13 cellular contexts compared by ENCODE assay signal in the genomic region with DNA sequence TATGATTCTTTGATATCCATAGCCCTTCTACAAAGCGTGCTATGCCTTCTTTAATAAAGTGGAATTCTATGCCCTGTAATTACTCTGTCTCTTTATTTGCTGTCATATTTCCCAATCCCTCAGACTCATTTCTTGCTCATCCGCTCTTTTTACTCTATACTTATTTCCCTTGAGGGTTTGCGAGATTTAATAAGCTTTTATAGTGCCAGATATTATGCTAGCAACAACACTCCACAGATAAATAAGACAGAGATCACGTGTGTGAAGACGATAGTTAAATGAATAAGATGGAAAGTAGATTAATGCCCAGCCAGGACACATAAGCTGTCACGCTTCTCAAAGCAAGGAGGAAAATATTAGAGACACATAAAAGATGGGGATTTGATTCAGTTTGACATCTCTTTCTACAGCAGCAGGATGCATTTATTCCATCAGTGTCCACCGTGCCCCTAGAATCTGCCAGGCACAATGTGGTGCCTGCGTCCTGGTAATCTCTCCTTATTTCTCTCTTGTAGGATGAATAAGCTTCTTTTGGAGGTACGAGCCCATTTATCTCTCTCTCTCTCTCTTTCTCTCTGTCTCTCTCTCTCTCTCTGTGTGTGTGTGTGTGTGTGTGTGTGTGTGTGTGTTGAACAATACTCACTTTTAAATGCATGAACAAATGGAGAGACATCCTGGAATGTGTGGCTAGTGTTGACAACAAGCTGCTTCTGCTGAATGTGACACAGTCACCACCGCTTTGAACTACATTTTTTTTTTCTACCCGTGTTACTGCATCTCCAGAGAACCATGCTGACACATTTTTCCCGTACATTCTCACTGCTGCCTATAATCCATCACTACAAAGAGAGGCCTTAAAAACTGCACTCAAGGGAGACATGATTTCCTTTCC. TPM values are rescaled to one million over a fixed set of nuclear protein-coding genes. Genes with fewer than 3 reads are reported as not detected.
DNase-seq lines count a peak whose midpoint lies in the region; ATAC-seq, FAIRE-seq and TF ChIP-seq lines count a peak whose summit lies in the region.
"Had no signal": no experiment of that assay in that cellular context is flagged by ENCODE, and none has a peak within 500 bp of the region (broad histone marks: within the 10 kb centered on the region; RNA-seq: fewer than 3 reads in every experiment).

No MANE protein-coding gene starts in this region.

- ATAC-seq in HepG2 (peak; percentile 49; the same call in 1 of the 3 replicates), right lobe of liver (no peak), GM21576 (IDR thresholded peaks at IDR 0.05; ENCODE audit: unreplicated experiment) (no peak)
- ATAC-seq: PC-3 had no signal

- WGBS in HepG2 (ENCODE audit: low lambda C conversion rate): 63% methylated on average over 12 of the region's 12 CpGs
- WGBS in right lobe of liver (ENCODE audit: insufficient coverage, low coverage, low lambda C conversion rate, missing lambda C conversion rate): 79% methylated on average over 12 of the region's 12 CpGs

- in situ Hi-C loops in HepG2 (cut with HindIII; ENCODE audit: extremely low pct_ligation_motif_present, low pct_unique_long_range_greater_than_20kb): no loop called here

- TF ChIP-seq EP300 in HepG2 (IDR thresholded peaks at IDR 0.05; ENCODE audit: low read depth in 2 of 2, low read length in 2 of 2): no peak
- TF ChIP-seq EP300 in HepG2 (CRISPR knock-in tag; IDR thresholded peaks at IDR 0.05; ENCODE audit: borderline replicate concordance): no peak

- H3K27me3 ChIP-seq in HepG2 (ENCODE audit: control insufficient read depth in 1 of 2, insufficient read depth in 2 of 2, low read length in 2 of 2): no peaks in the 10 kb centered on the region
- no peaks in the 10 kb centered on the region for H3K27me3 ChIP-seq in right lobe of liver
- no peaks in the 10 kb centered on the region for H3K27me3 ChIP-seq in PC-9 (ENCODE audit: insufficient read depth, low read depth)
- H3K27me3 ChIP-seq: cardiac muscle cell had no signal

- H4K20me1 ChIP-seq in HepG2 (ENCODE audit: insufficient read depth, low read length) (no peaks in the 10 kb centered on the region), PC-9 (ENCODE audit: insufficient read depth) (no peaks in the 10 kb centered on the region)

- H2AFZ ChIP-seq in HepG2 (ENCODE audit: low read length): no peak overlapping the region
- no peak overlapping the region for H2AFZ ChIP-seq in PC-9

- CTCF ChIA-PET in HepG2 (lab: Yijun Ruan, JAX; ENCODE audit: low intra/inter-chr PET ratio, low total read pairs): no interaction called here
- CTCF ChIA-PET in PC-9 (lab: Charles Lee): interaction anchor here (0.6 kb wide), 1 partner anchor 1751 kb away, joined by 4 read pairs; no protein-coding TSS in a partner anchor

- TF ChIP-seq POLR2A in HepG2 (IDR thresholded peaks at IDR 0.05; ENCODE audit: insufficient read depth in 1 of 2, low read depth in 2 of 2, low read length in 2 of 2) (no peak), right lobe of liver (IDR thresholded peaks at IDR 0.05) (no peak)

- H3K36me3 ChIP-seq in HepG2 (replicated peaks in 1 of 2; ENCODE audit: control insufficient read depth in 1 of 2, insufficient read depth in 2 of 2, low read length in 2 of 2): no peaks in the 10 kb centered on the region
- H3K36me3 ChIP-seq in right lobe of liver: no peaks in the 10 kb centered on the region
- H3K36me3 ChIP-seq in PC-9 (ENCODE audit: low read depth): peaks cover 16% of the 10 kb centered on the region
- H3K36me3 ChIP-seq: cardiac muscle cell had no signal

- BruUV-seq in HepG2 (replicated peaks; lab: Mats Ljungman, UMichigan): no TSS peak
- BruUV-seq in PC-9 (replicated peaks; lab: Mats Ljungman, UMichigan): no TSS peak

- DNase-seq in HepG2 (ENCODE audit: low spot score): peak; percentile 62
- DNase-seq in right lobe of liver: no peak
- DNase-seq in activated T-helper 1 cell treated with anti-CD3 and anti-CD28 coated beads, Interleukin-12 subunit alpha, Interleukin-12 subunit beta, Interleukin-2, Interleukin-4 antibody, amounts not matched to agents 30 ng/mL and 10 ng/mL and 1 ng/mL, durations not matched to agents 14 hours and 24 hours and 36 hours (ENCODE audit: low spot score): no peak
- peak; percentile 50 for DNase-seq in iris pigment epithelial cell (ENCODE audit: low read depth)
- peak; percentile 26 for DNase-seq in superior temporal gyrus (ENCODE audit: extremely low spot score)
- no peak for DNase-seq in NCI-H524 (lab: John Stamatoyannopoulos, UW)
- DNase-seq in PC-9: no peak
- DNase-seq: Caco-2, midbrain, NCI-H1048, PC-3 had no signal

- H3K4me3 Mint-ChIP-seq in activated T-helper 1 cell treated with anti-CD3 and anti-CD28 coated beads, Interleukin-12 subunit alpha, Interleukin-12 subunit beta, Interleukin-2, Interleukin-4 antibody, amounts not matched to agents 30 ng/mL and 10 ng/mL and 1 ng/mL, durations not matched to agents 14 hours and 24 hours and 36 hours: peak overlapping the region; percentile 31

- no peaks in the 10 kb centered on the region for H3F3A ChIP-seq in PC-9 (ENCODE audit: insufficient read depth, low read depth)

- peaks cover 57% of the 10 kb centered on the region for H3K36me3 Mint-ChIP-seq in activated T-helper 1 cell treated with anti-CD3 and anti-CD28 coated beads, Interleukin-12 subunit alpha, Interleukin-12 subunit beta, Interleukin-2, Interleukin-4 antibody, amounts not matched to agents 30 ng/mL and 10 ng/mL and 1 ng/mL, durations not matched to agents 14 hours and 24 hours and 36 hours (ENCODE audit: low read depth)

- H3K9me3 ChIP-seq in HepG2 (ENCODE audit: low read length) (no peaks in the 10 kb centered on the region), right lobe of liver (no peaks in the 10 kb centered on the region), PC-9 (ENCODE audit: insufficient read depth, low read depth) (no peaks in the 10 kb centered on the region)
- H3K9me3 ChIP-seq: Caco-2 had no signal

- H3K9me2 ChIP-seq in PC-9 (ENCODE audit: insufficient read depth): no peaks in the 10 kb centered on the region

- FAIRE-seq in HepG2 (lab: Jason Lieb, UNC): no peak

- H3K4me1 ChIP-seq in HepG2 (ENCODE audit: insufficient read depth, low read length): peaks cover 37% of the 10 kb centered on the region
- H3K4me1 ChIP-seq in right lobe of liver: no peaks in the 10 kb centered on the region
- no peaks in the 10 kb centered on the region for H3K4me1 ChIP-seq in PC-9 (replicated peaks; ENCODE audit: insufficient read depth)

- H3K9ac ChIP-seq in HepG2 (ENCODE audit: insufficient read depth, low read depth, low read length): no peak overlapping the region; the same call in 1 of the 2 replicates

- TF ChIP-seq CTCF in HepG2 (CRISPR knock-in tag; IDR thresholded peaks at IDR 0.05) (no peak), right lobe of liver (IDR thresholded peaks at IDR 0.05) (no peak), PC-9 (conservative IDR thresholded peaks at IDR 0.05) (no peak)

- peak overlapping the region; percentile 84 for H3K27ac Mint-ChIP-seq in activated T-helper 1 cell treated with anti-CD3 and anti-CD28 coated beads, Interleukin-12 subunit alpha, Interleukin-12 subunit beta, Interleukin-2, Interleukin-4 antibody, amounts not matched to agents 30 ng/mL and 10 ng/mL and 1 ng/mL, durations not matched to agents 14 hours and 24 hours and 36 hours

- TF ChIP-seq RAD21 in HepG2 (CRISPR knock-in tag; IDR thresholded peaks at IDR 0.05): no peak

- POLR2A ChIA-PET in HepG2 (lab: Yijun Ruan, JAX): interaction anchor here (0.9 to 1.1 kb wide), 2 partner anchors 60 to 95 kb away, joined by 3 to 4 read pairs; no protein-coding TSS in a partner anchor
- POLR2A ChIA-PET in PC-9 (lab: Charles Lee; ENCODE audit: unreplicated experiment): interaction anchor here (0.6 kb wide), 1 partner anchor 224 kb away, joined by 3 read pairs; no protein-coding TSS in a partner anchor

- H3K4me2 ChIP-seq in HepG2 (ENCODE audit: low read depth, low read length) (peak overlapping the region; percentile 15; the same call in 1 of the 2 replicates), PC-9 (no peak overlapping the region)

- intact Hi-C loops in HepG2 (cut with micrococcal nuclease; ENCODE audit: unreplicated experiment): loop anchor here (10.0 kb wide), 1 partner anchor 49 kb away; no protein-coding TSS in a partner anchor
- intact Hi-C loops in right lobe of liver (cut with DNase I): no loop called here
- intact Hi-C loops in activated T-helper 1 cell treated with anti-CD3 and anti-CD28 coated beads, Interleukin-12 subunit alpha, Interleukin-12 subunit beta, Interleukin-2, Interleukin-4 antibody, amounts not matched to agents 30 ng/mL and 10 ng/mL and 1 ng/mL, durations not matched to agents 14 hours and 24 hours and 36 hours (cut with micrococcal nuclease): loop anchor here (1.0 to 10.0 kb wide), 6 partner anchors 45 to 368 kb away; partner anchors contain the start of genes TLR1 and WDR19
- intact Hi-C loops in PC-9 (cut with micrococcal nuclease; ENCODE audit: unreplicated experiment): no loop called here

- H3K9me3 Mint-ChIP-seq in activated T-helper 1 cell treated with anti-CD3 and anti-CD28 coated beads, Interleukin-12 subunit alpha, Interleukin-12 subunit beta, Interleukin-2, Interleukin-4 antibody, amounts not matched to agents 30 ng/mL and 10 ng/mL and 1 ng/mL, durations not matched to agents 14 hours and 24 hours and 36 hours: peaks cover 6% of the 10 kb centered on the region

- no peaks in the 10 kb centered on the region for H3K27me3 Mint-ChIP-seq in activated T-helper 1 cell treated with anti-CD3 and anti-CD28 coated beads, Interleukin-12 subunit alpha, Interleukin-12 subunit beta, Interleukin-2, Interleukin-4 antibody, amounts not matched to agents 30 ng/mL and 10 ng/mL and 1 ng/mL, durations not matched to agents 14 hours and 24 hours and 36 hours (ENCODE audit: insufficient read depth)

- H3K27ac ChIP-seq in HepG2 (ENCODE audit: extremely low read length, insufficient read depth, low read length) (peak overlapping the region; percentile 30), right lobe of liver (no peak overlapping the region), PC-9 (no peak overlapping the region)
- H3K27ac ChIP-seq: cardiac muscle cell had no signal

- H3K79me2 ChIP-seq in HepG2 (ENCODE audit: insufficient read depth, low read length) (no peaks in the 10 kb centered on the region), PC-9 (ENCODE audit: low read depth) (no peaks in the 10 kb centered on the region)

- H3K4me3 ChIP-seq in HepG2 (replicated peaks in 1 of 3; ENCODE audit: insufficient read depth in 1 of 3, low read depth in 2 of 3, low read length in 3 of 3) (no peak overlapping the region), right lobe of liver (no peak overlapping the region), PC-9 (no peak overlapping the region)
- H3K4me3 ChIP-seq: cardiac muscle cell had no signal

- H3K4me1 Mint-ChIP-seq in activated T-helper 1 cell treated with anti-CD3 and anti-CD28 coated beads, Interleukin-12 subunit alpha, Interleukin-12 subunit beta, Interleukin-2, Interleukin-4 antibody, amounts not matched to agents 30 ng/mL and 10 ng/mL and 1 ng/mL, durations not matched to agents 14 hours and 24 hours and 36 hours (ENCODE audit: low read depth): peaks cover 85% of the 10 kb centered on the region

RNA-seq across cellular contexts. Expression of gene TMEM156, which starts 48.2 kb away (rescaled TPM):
- not detected in 2 replicates for total RNA-seq in HepG2 (2016; rRNA removed; fragmentation: Illumina TruSeq; extraction: Trizol)
- total RNA-seq in HepG2 (2016; cell fraction: cytosol; rRNA removed; fragmentation: Illumina TruSeq; extraction: Trizol; ENCODE audit: low read depth): not detected in 2 replicates
- not detected in 2 replicates for total RNA-seq in HepG2 (2016; cell fraction: insoluble cytoplasmic fraction; rRNA removed; fragmentation: Illumina TruSeq; extraction: Trizol)
- total RNA-seq in HepG2 (2016; cell fraction: membrane; rRNA removed; fragmentation: Illumina TruSeq; extraction: Trizol): not detected in 2 replicates
- not detected in 2 replicates for total RNA-seq in HepG2 (2016; cell fraction: nucleus; rRNA removed; fragmentation: Illumina TruSeq; extraction: Trizol)
- polyA plus RNA-seq in HepG2 (2011; rRNA removed): 1.2 and 1.6 TPM in 2 replicates
- polyA plus RNA-seq in HepG2 (2011; cell fraction: cytosol; rRNA removed): 0.63 and 0.91 TPM in 2 replicates
- polyA plus RNA-seq in HepG2 (2011; cell fraction: nucleus; rRNA removed): 0.13 and 0.31 TPM in 2 replicates
- 0.13 and 1.2 TPM in 2 replicates for polyA plus RNA-seq in HepG2 (2012)
- polyA plus RNA-seq in HepG2 (2016; cell fraction: cytosol; fragmentation: Illumina TruSeq; extraction: Trizol; ENCODE audit: low read depth): 0.10 TPM in 1 of 2 replicates, not detected in the other
- not detected in 2 replicates for polyA plus RNA-seq in HepG2 (2016; cell fraction: insoluble cytoplasmic fraction; fragmentation: Illumina TruSeq; extraction: Trizol; ENCODE audit: low read depth)
- 0.13 TPM in 1 of 2 replicates, not detected in the other for polyA plus RNA-seq in HepG2 (2016; cell fraction: membrane; fragmentation: Illumina TruSeq; extraction: Trizol; ENCODE audit: low read depth)
- not detected in 2 replicates for polyA plus RNA-seq in HepG2 (2016; cell fraction: nucleus; fragmentation: Illumina TruSeq; extraction: Trizol; ENCODE audit: insufficient read depth, low read depth)
- polyA minus RNA-seq in HepG2 (2011; rRNA and poly(A)+ RNA removed; ENCODE audit: low replicate concordance): 0.50 and 1.8 TPM in 2 replicates
- 0.49 and 0.62 TPM in 2 replicates for polyA minus RNA-seq in HepG2 (2011; cell fraction: cytosol; rRNA and poly(A)+ RNA removed)
- 1.2 TPM in 2 replicates for polyA minus RNA-seq in HepG2 (2011; cell fraction: nucleus; rRNA and poly(A)+ RNA removed)
- 1 to 10 TPM in 4 of 6 experiments, under 1 TPM in 1, not detected in 1; 0.29 to 2.8 (median 1.2) TPM for total RNA-seq in right lobe of liver
- total RNA-seq in activated T-helper 1 cell treated with anti-CD3 and anti-CD28 coated beads, Interleukin-12 subunit alpha, Interleukin-12 subunit beta, Interleukin-2, Interleukin-4 antibody, amounts not matched to agents 30 ng/mL and 10 ng/mL and 1 ng/mL, durations not matched to agents 14 hours and 24 hours and 36 hours: 27.7 and 29.4 TPM in 2 replicates
- total RNA-seq in PC-9 (2021): 20.1 and 29.3 TPM in 2 replicates
- total RNA-seq: Caco-2, cardiac muscle cell had no signal
- polyA plus RNA-seq: cardiac muscle cell had no signal

Comparison
In these comparisons a context has a peak if more than half of its experiments do, and no peak if none do; other contexts are left out.
1. DNase-seq: peak in HepG2 (single experiment), iris pigment epithelial cell (single experiment) and superior temporal gyrus (single experiment); none in right lobe of liver (0 of 3), activated T-helper 1 cell treated with anti-CD3 and anti-CD28 coated beads, Interleukin-12 subunit alpha, Interleukin-12 subunit beta, Interleukin-2, Interleukin-4 antibody, amounts not matched to agents 30 ng/mL and 10 ng/mL and 1 ng/mL, durations not matched to agents 14 hours and 24 hours and 36 hours (single experiment), NCI-H524 (0 of 2) and PC-9 (0 of 2).
2. intact Hi-C loops: an anchor here in HepG2 (10.0 kb wide) and activated T-helper 1 cell treated with anti-CD3 and anti-CD28 coated beads, Interleukin-12 subunit alpha, Interleukin-12 subunit beta, Interleukin-2, Interleukin-4 antibody, amounts not matched to agents 30 ng/mL and 10 ng/mL and 1 ng/mL, durations not matched to agents 14 hours and 24 hours and 36 hours (1.0 to 10.0 kb wide); none called in right lobe of liver and PC-9.